ENCODE assay signal across 11 cellular contexts in genomic region chr3:13843351-13843750, GRCh38. TPM values are rescaled to one million over a fixed set of nuclear protein-coding genes. Genes with fewer than 3 reads are reported as not detected.
"Had no signal": no experiment of that assay in that cellular context is flagged by ENCODE, and none has a peak within 500 bp of the region (broad histone marks: within the 10 kb centered on the region; RNA-seq: fewer than 3 reads in every experiment).

No MANE protein-coding gene starts in this region.

- H3K4me3 ChIP-seq: GM23248, GM23338, HAP-1 had no signal

- H3K4me1 ChIP-seq: HAP-1 had no signal

- H3K27ac ChIP-seq: GM23248 had no signal

- H3K36me3 ChIP-seq: HAP-1 had no signal

- DNase-seq: GM23248, GOT3, H7, H9, HCEC 1CT, HFFc6 had no signal

- ATAC-seq: GM23338, HCT116 had no signal

- H3K9me3 ChIP-seq: HAP-1 had no signal

RNA-seq across cellular contexts. Expression of gene WNT7A, which starts 36.5 kb away (rescaled TPM):
- total RNA-seq: GM23248, GM23338, H1, H4, H9, HFFc6 had no signal
- polyA plus RNA-seq: GM23248, GM23338 had no signal
